In genomic region chr19:947707-948533, GRCh38 we compare ENCODE assay signal across 2 cellular contexts.
TF ChIP-seq lines count a peak whose summit lies in the region.

No MANE protein-coding gene starts in this region.

TF ChIP-seq in K562, 482 proteins besides CTCF, POLR2A, EP300 and RAD21:
- no peak for TF ChIP-seq KAT7 (CRISPR knock-in tag; IDR thresholded peaks at IDR 0.05; ENCODE audit: borderline replicate concordance)
- peak; percentile 59; the same call in 1 of the 2 replicates for TF ChIP-seq SPI1 (IDR thresholded peaks at IDR 0.05; ENCODE audit: borderline replicate concordance, low read depth, low read length)
- TF ChIP-seq ZFP36 (IDR thresholded peaks at IDR 0.05; ENCODE audit: low read depth, low read length, partially characterized antibody), result peak; percentile 75
- no peak for TF ChIP-seq CHCHD3 (CRISPR knock-in tag; IDR thresholded peaks at IDR 0.05)
- peak; percentile 41 for TF ChIP-seq RBM25 (IDR thresholded peaks at IDR 0.05; ENCODE audit: low read depth, low read length, severe bottlenecking)
- TF ChIP-seq ZNF174 (CRISPR knock-in tag; IDR thresholded peaks at IDR 0.05), result no peak
- TF ChIP-seq HDAC2 (IDR thresholded peaks at IDR 0.05), result 0 out of 2 replicates have a peak, but pooled peaks have one; percentile 29
- 0 out of 2 replicates have a peak, but pooled peaks have one; percentile 29 for TF ChIP-seq SMARCA5 (IDR thresholded peaks at IDR 0.05)
- TF ChIP-seq KDM1A (IDR thresholded peaks at IDR 0.05), result peak; percentile 44 to 81; a peak in 3 of 4 replicates
- no peak for TF ChIP-seq TCFL5 (CRISPR knock-in tag; conservative IDR thresholded peaks at IDR 0.05)
- peak; percentile 35 for TF ChIP-seq RBM22 (IDR thresholded peaks at IDR 0.05; ENCODE audit: low read depth, low read length, poor library complexity, severe bottlenecking)
- peak; percentile 59 for TF ChIP-seq MAX (CRISPR knock-in tag; IDR thresholded peaks at IDR 0.05)
- peak; percentile 86 for TF ChIP-seq ZBTB33 (CRISPR knock-in tag; IDR thresholded peaks at IDR 0.05)
- no peak for TF ChIP-seq STAT6 (CRISPR knock-in tag; IDR thresholded peaks at IDR 0.05)
- no peak for TF ChIP-seq DACH1 (IDR thresholded peaks at IDR 0.05; ENCODE audit: partially characterized antibody)
- TF ChIP-seq ZNF282 (CRISPR knock-in tag; IDR thresholded peaks at IDR 0.05), result no peak
- TF ChIP-seq BCOR (IDR thresholded peaks at IDR 0.05), result peak; percentile 18

TF ChIP-seq in HEK293T, 16 proteins besides CTCF, POLR2A, EP300 and RAD21:
- TF ChIP-seq LEF1 (IDR thresholded peaks at IDR 0.05; ENCODE audit: borderline replicate concordance) (no peak), NFRKB (IDR thresholded peaks at IDR 0.05) (no peak), SUZ12 (IDR thresholded peaks at IDR 0.05) (no peak), TARDBP (IDR thresholded peaks at IDR 0.05) (no peak), BHLHE40 (IDR thresholded peaks at IDR 0.05; ENCODE audit: borderline replicate concordance) (no peak), ZNF384 (IDR thresholded peaks at IDR 0.05) (no peak), ARNT (IDR thresholded peaks at IDR 0.05) (no peak), FOXK2 (IDR thresholded peaks at IDR 0.05) (no peak), ELF4 (IDR thresholded peaks at IDR 0.05) (no peak), CTBP1 (IDR thresholded peaks at IDR 0.05; ENCODE audit: borderline replicate concordance) (no peak), L3MBTL2 (conservative IDR thresholded peaks at IDR 0.05) (no peak), FOXA1 (IDR thresholded peaks at IDR 0.05) (no peak), PKNOX1 (IDR thresholded peaks at IDR 0.05) (no peak), FOXM1 (IDR thresholded peaks at IDR 0.05; ENCODE audit: borderline replicate concordance) (no peak), HDGF (IDR thresholded peaks at IDR 0.05; ENCODE audit: borderline replicate concordance) (no peak), SP1 (IDR thresholded peaks at IDR 0.05) (no peak)
TF ChIP-seq in HEK293T: peak in this region for 0.
